Comparison of ENCODE assay signal across 9 cellular contexts in the genomic region with DNA sequence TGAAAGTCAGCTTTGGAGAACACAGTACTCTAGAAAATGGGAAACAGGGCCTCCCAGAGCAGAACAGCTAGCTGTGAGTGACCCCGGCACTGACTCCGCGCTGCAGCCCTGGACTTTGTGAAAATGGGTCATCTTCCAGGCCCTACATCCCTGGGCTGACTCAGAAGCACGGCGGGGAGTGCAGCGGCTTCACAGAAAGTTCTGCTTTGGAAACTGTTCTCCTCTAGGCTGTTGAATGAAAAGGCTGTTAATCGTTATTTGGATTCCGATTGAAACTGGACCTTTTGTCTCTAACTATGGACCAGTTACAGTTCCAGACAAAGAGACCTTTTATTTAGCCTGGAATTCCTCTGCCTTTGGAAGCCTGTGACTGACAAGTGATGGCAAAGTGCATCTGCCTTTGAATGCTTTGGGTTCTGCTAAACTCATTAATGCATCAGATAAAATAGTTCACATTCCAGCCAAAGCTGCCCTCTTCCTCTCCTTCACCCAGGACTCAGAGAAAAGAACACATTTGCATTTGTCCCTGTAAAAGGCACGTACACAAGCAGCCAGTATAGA.
DNase-seq lines count a peak whose midpoint lies in the region; ATAC-seq and TF ChIP-seq lines count a peak whose summit lies in the region.
"Had no signal": no experiment of that assay in that cellular context is flagged by ENCODE, and none has a peak within 500 bp of the region (broad histone marks: within the 10 kb centered on the region; RNA-seq: fewer than 3 reads in every experiment).

No MANE protein-coding gene starts in this region.

- H3K27me3 Mint-ChIP-seq in osteocyte (ENCODE audit: unreplicated experiment): no peaks in the 10 kb centered on the region
- H3K27me3 Mint-ChIP-seq in Caco-2 (ENCODE audit: insufficient read depth, unreplicated experiment): no peaks in the 10 kb centered on the region

- peak overlapping the region; percentile 74 for H3K27ac Mint-ChIP-seq in osteocyte (ENCODE audit: unreplicated experiment)
- H3K27ac Mint-ChIP-seq in Caco-2 (ENCODE audit: unreplicated experiment): no peak overlapping the region

- no TSS peak for BruUV-seq in Caco-2 (replicated peaks; lab: Mats Ljungman, UMichigan)

- peaks cover 11% of the 10 kb centered on the region for H3K9me3 Mint-ChIP-seq in osteocyte (ENCODE audit: unreplicated experiment)
- peaks cover 10% of the 10 kb centered on the region for H3K9me3 Mint-ChIP-seq in Caco-2 (ENCODE audit: unreplicated experiment)

- H3K4me1 Mint-ChIP-seq in osteocyte (ENCODE audit: unreplicated experiment) (peaks cover 32% of the 10 kb centered on the region), Caco-2 (ENCODE audit: low read depth, unreplicated experiment) (peaks cover 15% of the 10 kb centered on the region)

- TF ChIP-seq CTCF in heart left ventricle (IDR thresholded peaks at IDR 0.05): no peak
- no peak for TF ChIP-seq CTCF in osteocyte (IDR thresholded peaks at IDR 0.05)
- no peak for TF ChIP-seq CTCF in Caco-2 (IDR thresholded peaks at IDR 0.05; ENCODE audit: insufficient read depth in 1 of 2, low read depth in 1 of 2, low read length in 1 of 2, severe bottlenecking in 1 of 2, unreplicated experiment in 1 of 2)

- POLR2A ChIA-PET in Caco-2 (lab: Charles Lee): no interaction called here

- H3K27ac ChIP-seq in heart left ventricle: peak overlapping the region in 11 of 12 donors; percentile 11 to 81 (median 43)

- H3K9me3 ChIP-seq in heart left ventricle (no peaks in the 10 kb centered on the region), Caco-2 (no peaks in the 10 kb centered on the region)
- H3K9me3 ChIP-seq: BE2C had no signal

- peak; percentile 87 for DNase-seq in AG20443 (ENCODE audit: low spot score)
- peak in 39 of 56 donors; percentile 5 to 66 (median 40) for DNase-seq in amygdala (lab: John Stamatoyannopoulos, UW)
- peak; percentile 24 to 72 (median 58) for DNase-seq in heart left ventricle
- DNase-seq in osteocyte (ENCODE audit: extremely low spot score, unreplicated experiment): no peak
- no peak for DNase-seq in stimulated activated CD4-positive, alpha-beta T cell treated with anti-CD3 and anti-CD28 coated beads, Interleukin-2, amount 100 ng/mL, for 48 hours
- no peak for DNase-seq in activated CD4-positive, alpha-beta T cell treated with anti-CD3 and anti-CD28 coated beads, Interleukin-2, amount 50 U/mL, for 1 hour
- no peak for DNase-seq in Caco-2
- DNase-seq: BE2C had no signal

- H3K36me3 ChIP-seq in heart left ventricle: no peaks in the 10 kb centered on the region
- no peaks in the 10 kb centered on the region for H3K36me3 ChIP-seq in Caco-2 (ENCODE audit: control insufficient read depth, insufficient read depth, low read length)
- H3K36me3 ChIP-seq: BE2C had no signal

- H3K27me3 ChIP-seq in heart left ventricle (no peaks in the 10 kb centered on the region), Caco-2 (replicated peaks; ENCODE audit: control insufficient read depth, insufficient read depth, low read length) (no peaks in the 10 kb centered on the region)
- H3K27me3 ChIP-seq: BE2C had no signal

- H3K4me3 ChIP-seq in heart left ventricle: no peak overlapping the region
- H3K4me3 ChIP-seq in Caco-2 (ENCODE audit: low read depth, low read length): no peak overlapping the region

- CTCF ChIA-PET in Caco-2 (lab: Charles Lee): no interaction called here

- H3K36me3 Mint-ChIP-seq in osteocyte (ENCODE audit: unreplicated experiment): peaks cover 5% of the 10 kb centered on the region
- no peaks in the 10 kb centered on the region for H3K36me3 Mint-ChIP-seq in Caco-2 (ENCODE audit: insufficient read depth, unreplicated experiment)

- H3K4me3 Mint-ChIP-seq in osteocyte (ENCODE audit: unreplicated experiment) (peak overlapping the region; percentile 18), Caco-2 (ENCODE audit: unreplicated experiment) (no peak overlapping the region)

- TF ChIP-seq POLR2A in heart left ventricle (IDR thresholded peaks at IDR 0.05): no peak
- TF ChIP-seq POLR2A in GM18505 (IDR thresholded peaks at IDR 0.05; ENCODE audit: borderline replicate concordance, extremely low read depth, insufficient read depth, insufficient read length): no peak

- intact Hi-C loops in heart left ventricle (cut with DNase I): loop anchor here in 1 of 10 donors (10.0 kb wide), 1 partner anchor 375 kb away; a partner anchor contains a TSS
- intact Hi-C loops in Caco-2 (cut with micrococcal nuclease; ENCODE audit: unreplicated experiment): no loop called here

- WGBS in heart left ventricle, 4 donors: 34 to 43% (median 37%) methylated on average over 9 of the region's 9 CpGs

- H3K4me1 ChIP-seq in heart left ventricle (peaks cover 0 to 43% (median 18%) of the 10 kb centered on the region in 12 donors), Caco-2 (peaks cover 9% of the 10 kb centered on the region; the same call in 1 of the 2 replicates)
- H3K4me1 ChIP-seq: BE2C had no signal

- ATAC-seq in heart left ventricle (peak; percentile 48 to 87 (median 77)), GM18505 (IDR thresholded peaks at IDR 0.05; ENCODE audit: unreplicated experiment) (no peak)

Comparison
In these comparisons a context has a peak if more than half of its experiments do, and no peak if none do; other contexts are left out.
1. DNase-seq: peak in AG20443 (single experiment), amygdala (39 of 56) and heart left ventricle (5 of 5); none in osteocyte (single experiment), stimulated activated CD4-positive, alpha-beta T cell treated with anti-CD3 and anti-CD28 coated beads, Interleukin-2, amount 100 ng/mL, for 48 hours (0 of 2), activated CD4-positive, alpha-beta T cell treated with anti-CD3 and anti-CD28 coated beads, Interleukin-2, amount 50 U/mL, for 1 hour (single experiment) and Caco-2 (0 of 2).